ENCODE assay signal across 1 cellular context in the genomic region with DNA sequence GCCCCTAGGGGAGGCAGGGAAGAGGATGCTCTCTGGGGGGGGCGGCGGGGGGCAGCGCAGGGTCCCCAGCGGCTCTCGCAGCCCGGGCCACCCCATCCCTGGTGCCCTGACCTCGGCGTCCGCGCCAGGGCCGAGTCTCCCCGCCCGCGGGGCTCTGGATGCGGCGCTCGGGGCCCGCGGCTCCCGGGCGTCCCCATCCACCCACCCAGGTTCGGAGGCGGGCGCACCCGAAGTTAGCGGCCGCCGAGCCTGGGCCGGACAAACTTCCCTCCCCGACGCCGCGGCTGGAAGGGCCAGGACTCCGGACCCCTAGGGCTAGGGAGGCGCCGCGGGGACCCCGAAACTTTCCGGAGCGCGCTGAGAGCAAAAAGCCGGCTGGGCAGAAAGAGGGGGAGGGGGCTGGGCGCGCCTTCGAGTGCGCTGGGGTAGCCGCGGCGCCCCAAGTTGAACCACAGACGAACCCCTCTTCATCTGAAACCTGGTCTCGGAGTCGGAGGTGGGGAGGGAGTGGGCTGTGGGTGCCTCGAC.
TF ChIP-seq lines count a peak whose summit lies in the region.

No MANE protein-coding gene starts in this region.

TF ChIP-seq in GM23338, 12 proteins besides CTCF, POLR2A, EP300 and RAD21 (continued from another document):
- TF ChIP-seq, protein P1, sequence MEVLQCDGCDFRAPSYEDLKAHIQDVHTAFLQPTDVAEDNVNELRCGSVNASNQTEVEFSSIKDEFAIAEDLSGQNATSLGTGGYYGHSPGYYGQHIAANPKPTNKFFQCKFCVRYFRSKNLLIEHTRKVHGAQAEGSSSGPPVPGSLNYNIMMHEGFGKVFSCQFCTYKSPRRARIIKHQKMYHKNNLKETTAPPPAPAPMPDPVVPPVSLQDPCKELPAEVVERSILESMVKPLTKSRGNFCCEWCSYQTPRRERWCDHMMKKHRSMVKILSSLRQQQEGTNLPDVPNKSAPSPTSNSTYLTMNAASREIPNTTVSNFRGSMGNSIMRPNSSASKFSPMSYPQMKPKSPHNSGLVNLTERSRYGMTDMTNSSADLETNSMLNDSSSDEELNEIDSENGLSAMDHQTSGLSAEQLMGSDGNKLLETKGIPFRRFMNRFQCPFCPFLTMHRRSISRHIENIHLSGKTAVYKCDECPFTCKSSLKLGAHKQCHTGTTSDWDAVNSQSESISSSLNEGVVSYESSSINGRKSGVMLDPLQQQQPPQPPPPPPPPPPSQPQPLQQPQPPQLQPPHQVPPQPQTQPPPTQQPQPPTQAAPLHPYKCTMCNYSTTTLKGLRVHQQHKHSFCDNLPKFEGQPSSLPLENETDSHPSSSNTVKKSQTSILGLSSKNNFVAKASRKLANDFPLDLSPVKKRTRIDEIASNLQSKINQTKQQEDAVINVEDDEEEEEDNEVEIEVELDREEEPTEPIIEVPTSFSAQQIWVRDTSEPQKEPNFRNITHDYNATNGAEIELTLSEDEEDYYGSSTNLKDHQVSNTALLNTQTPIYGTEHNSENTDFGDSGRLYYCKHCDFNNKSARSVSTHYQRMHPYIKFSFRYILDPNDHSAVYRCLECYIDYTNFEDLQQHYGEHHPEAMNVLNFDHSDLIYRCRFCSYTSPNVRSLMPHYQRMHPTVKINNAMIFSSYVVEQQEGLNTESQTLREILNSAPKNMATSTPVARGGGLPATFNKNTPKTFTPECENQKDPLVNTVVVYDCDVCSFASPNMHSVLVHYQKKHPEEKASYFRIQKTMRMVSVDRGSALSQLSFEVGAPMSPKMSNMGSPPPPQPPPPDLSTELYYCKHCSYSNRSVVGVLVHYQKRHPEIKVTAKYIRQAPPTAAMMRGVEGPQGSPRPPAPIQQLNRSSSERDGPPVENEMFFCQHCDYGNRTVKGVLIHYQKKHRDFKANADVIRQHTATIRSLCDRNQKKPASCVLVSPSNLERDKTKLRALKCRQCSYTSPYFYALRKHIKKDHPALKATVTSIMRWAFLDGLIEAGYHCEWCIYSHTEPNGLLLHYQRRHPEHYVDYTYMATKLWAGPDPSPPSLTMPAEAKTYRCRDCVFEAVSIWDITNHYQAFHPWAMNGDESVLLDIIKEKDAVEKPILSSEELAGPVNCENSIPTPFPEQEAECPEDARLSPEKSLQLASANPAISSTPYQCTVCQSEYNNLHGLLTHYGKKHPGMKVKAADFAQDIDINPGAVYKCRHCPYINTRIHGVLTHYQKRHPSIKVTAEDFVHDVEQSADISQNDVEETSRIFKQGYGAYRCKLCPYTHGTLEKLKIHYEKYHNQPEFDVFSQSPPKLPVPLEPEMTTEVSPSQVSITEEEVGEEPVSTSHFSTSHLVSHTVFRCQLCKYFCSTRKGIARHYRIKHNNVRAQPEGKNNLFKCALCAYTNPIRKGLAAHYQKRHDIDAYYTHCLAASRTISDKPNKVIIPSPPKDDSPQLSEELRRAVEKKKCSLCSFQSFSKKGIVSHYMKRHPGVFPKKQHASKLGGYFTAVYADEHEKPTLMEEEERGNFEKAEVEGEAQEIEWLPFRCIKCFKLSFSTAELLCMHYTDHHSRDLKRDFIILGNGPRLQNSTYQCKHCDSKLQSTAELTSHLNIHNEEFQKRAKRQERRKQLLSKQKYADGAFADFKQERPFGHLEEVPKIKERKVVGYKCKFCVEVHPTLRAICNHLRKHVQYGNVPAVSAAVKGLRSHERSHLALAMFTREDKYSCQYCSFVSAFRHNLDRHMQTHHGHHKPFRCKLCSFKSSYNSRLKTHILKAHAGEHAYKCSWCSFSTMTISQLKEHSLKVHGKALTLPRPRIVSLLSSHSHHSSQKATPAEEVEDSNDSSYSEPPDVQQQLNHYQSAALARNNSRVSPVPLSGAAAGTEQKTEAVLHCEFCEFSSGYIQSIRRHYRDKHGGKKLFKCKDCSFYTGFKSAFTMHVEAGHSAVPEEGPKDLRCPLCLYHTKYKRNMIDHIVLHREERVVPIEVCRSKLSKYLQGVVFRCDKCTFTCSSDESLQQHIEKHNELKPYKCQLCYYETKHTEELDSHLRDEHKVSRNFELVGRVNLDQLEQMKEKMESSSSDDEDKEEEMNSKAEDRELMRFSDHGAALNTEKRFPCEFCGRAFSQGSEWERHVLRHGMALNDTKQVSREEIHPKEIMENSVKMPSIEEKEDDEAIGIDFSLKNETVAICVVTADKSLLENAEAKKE (CRISPR knock-in tag; IDR thresholded peaks at IDR 0.05) = no peak
- TF ChIP-seq NANOG (IDR thresholded peaks at IDR 0.05; ENCODE audit: borderline replicate concordance) = no peak
- no peak for TF ChIP-seq ZNF114 (CRISPR knock-in tag; IDR thresholded peaks at IDR 0.05)
TF ChIP-seq in GM23338: peak in this region for 2.
